1 cellular context compared by ENCODE assay signal in the genomic region with DNA sequence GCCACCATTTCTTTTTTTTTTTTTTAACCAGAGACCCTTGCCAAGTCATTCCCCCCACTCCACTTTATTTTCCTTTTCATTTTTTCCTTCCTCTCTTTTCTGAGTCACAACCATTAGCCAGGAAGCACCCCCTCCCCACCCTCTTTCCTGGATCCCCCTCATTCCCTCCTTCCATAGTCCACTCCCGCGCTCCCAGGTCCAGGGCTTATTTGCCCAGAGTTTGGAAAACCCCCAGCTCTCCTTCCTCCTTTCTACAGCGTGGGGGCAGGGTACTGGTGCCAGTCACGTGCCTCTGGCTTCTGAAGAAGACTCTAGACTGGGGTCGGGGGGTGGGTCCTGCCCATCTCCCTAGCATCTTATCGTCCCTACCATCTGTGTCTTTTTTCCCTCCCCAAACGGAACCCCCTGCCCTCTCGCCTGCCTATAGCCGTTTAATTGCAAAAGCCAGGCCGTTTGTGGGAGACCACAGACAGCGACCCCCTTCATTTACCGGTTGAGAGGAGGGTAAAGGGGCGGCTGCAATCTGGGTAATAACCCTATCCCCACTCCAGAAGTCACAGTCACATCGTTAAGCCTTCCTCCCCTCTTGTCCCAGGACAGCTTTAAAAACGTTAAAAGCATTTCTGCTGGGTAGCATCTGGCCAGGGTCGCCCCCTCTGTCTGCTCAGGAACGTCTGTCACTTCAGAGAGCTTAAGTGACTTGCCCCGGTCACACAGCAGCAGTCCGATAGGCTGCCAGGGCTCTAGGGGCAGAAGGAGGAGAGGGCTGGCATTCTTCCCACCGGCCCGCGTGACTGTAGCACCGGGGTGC.
TF ChIP-seq lines count a peak whose summit lies in the region.

No MANE protein-coding gene starts in this region.

TF ChIP-seq in GM23338, 12 proteins besides CTCF, POLR2A, EP300 and RAD21 (continued from another document):
- TF ChIP-seq JUNB (IDR thresholded peaks at IDR 0.05; ENCODE audit: unreplicated experiment) = no peak
